ENCODE assay signal across 8 cellular contexts in the genomic region with DNA sequence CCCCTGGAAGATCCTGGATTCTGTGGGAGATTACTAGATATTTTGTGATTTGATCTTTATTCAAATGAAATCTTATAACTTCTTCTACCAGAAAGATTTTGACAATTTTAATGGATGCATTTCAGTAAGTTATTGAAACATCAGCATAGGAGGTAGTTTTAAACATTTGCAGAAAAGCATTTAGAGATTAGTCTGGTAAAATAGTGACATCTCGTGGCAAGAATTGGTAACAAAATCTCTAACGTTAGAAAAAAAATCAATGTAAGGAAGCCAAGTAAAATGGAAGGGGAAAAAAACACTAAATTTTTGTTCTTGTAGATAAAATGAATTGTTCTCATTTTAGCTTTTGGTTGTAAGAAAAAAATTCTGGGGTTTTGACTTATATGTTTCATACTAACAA.
DNase-seq lines count a peak whose midpoint lies in the region; ATAC-seq and TF ChIP-seq lines count a peak whose summit lies in the region.

No MANE protein-coding gene starts in this region.

- peaks cover 0 to 7% (median 0%) of the 10 kb centered on the region in 11 donors for H3K9me3 ChIP-seq in heart right ventricle
- no peaks in the 10 kb centered on the region for H3K9me3 ChIP-seq in esophagus squamous epithelium
- H3K9me3 ChIP-seq in thoracic aorta: no peaks in the 10 kb centered on the region

- ATAC-seq in heart right ventricle: no peak
- no peak for ATAC-seq in thoracic aorta (ENCODE audit: insufficient number of reproducible peaks, low FRiP score, low read depth)
- no peak for ATAC-seq in GM18868 (IDR thresholded peaks at IDR 0.05; ENCODE audit: unreplicated experiment)
- no peak for ATAC-seq in GM19463 (IDR thresholded peaks at IDR 0.05; ENCODE audit: unreplicated experiment)

- H3K36me3 ChIP-seq in heart right ventricle: no peaks in the 10 kb centered on the region
- no peaks in the 10 kb centered on the region for H3K36me3 ChIP-seq in esophagus squamous epithelium
- no peaks in the 10 kb centered on the region for H3K36me3 ChIP-seq in thoracic aorta

- TF ChIP-seq POLR2A in esophagus squamous epithelium (IDR thresholded peaks at IDR 0.05): no peak

- no peak overlapping the region for H3K27ac ChIP-seq in heart right ventricle
- no peak overlapping the region for H3K27ac ChIP-seq in esophagus squamous epithelium
- no peak overlapping the region for H3K27ac ChIP-seq in thoracic aorta

- TF ChIP-seq CTCF in heart right ventricle (IDR thresholded peaks at IDR 0.05) (peak in 8 of 9 donors; percentile 4 to 58 (median 46)), esophagus squamous epithelium (IDR thresholded peaks at IDR 0.05) (peak in 5 of 6 experiments; percentile 26 to 46 (median 32)), thoracic aorta (IDR thresholded peaks at IDR 0.05) (peak; percentile 24)

- H3K4me3 ChIP-seq in heart right ventricle: no peak overlapping the region
- no peak overlapping the region for H3K4me3 ChIP-seq in esophagus squamous epithelium
- no peak overlapping the region for H3K4me3 ChIP-seq in thoracic aorta

- 0% methylated on average over 2 of the region's 2 CpGs for WGBS in heart right ventricle, 2 donors
- 0 to 4% methylated on average over 2 of the region's 2 CpGs for WGBS in esophagus squamous epithelium, 2 donors

- H3K4me1 ChIP-seq in heart right ventricle (no peaks in the 10 kb centered on the region), esophagus squamous epithelium (no peaks in the 10 kb centered on the region), thoracic aorta (ENCODE audit: control insufficient read depth in 1 of 2, low read depth in 2 of 2) (no peaks in the 10 kb centered on the region)

- intact Hi-C loops in heart right ventricle (cut with DNase I): loop anchor here in 6 of 10 donors (5.0 to 10.0 kb wide), 4 partner anchors 227 to 362 kb away; no protein-coding TSS in a partner anchor
- intact Hi-C loops in cardiac septum (cut with DNase I): no loop called here
- intact Hi-C loops in esophagus squamous epithelium (cut with DNase I): no loop called here

- no peak for DNase-seq in heart right ventricle
- DNase-seq in cardiac septum (ENCODE audit: low spot score): no peak
- peak; percentile 45 for DNase-seq in NCI-H82 (lab: John Stamatoyannopoulos, UW)
- no peak for DNase-seq in esophagus squamous epithelium (lab: John Stamatoyannopoulos, UW)
- no peak for DNase-seq in thoracic aorta (ENCODE audit: low spot score)
- no peak for DNase-seq in activated effector memory CD4-positive, alpha-beta T cell treated with anti-CD3 and anti-CD28 coated beads, Interleukin-2, amount 50 U/mL, for 16 hours

- H3K27me3 ChIP-seq in heart right ventricle (peaks cover 0 to 30% (median 0%) of the 10 kb centered on the region in 7 donors), esophagus squamous epithelium (no peaks in the 10 kb centered on the region), thoracic aorta (replicated peaks; ENCODE audit: insufficient read depth) (no peaks in the 10 kb centered on the region)

Comparison
In these comparisons a context has a peak if more than half of its experiments do, and no peak if none do; other contexts are left out.
1. intact Hi-C loops: an anchor here in heart right ventricle (5.0 to 10.0 kb wide); none called in cardiac septum and esophagus squamous epithelium.